In genomic region chr6:108566406-108566805, GRCh38 we compare ENCODE assay signal across 11 cellular contexts. TPM values are rescaled to one million over a fixed set of nuclear protein-coding genes. Genes with fewer than 3 reads are reported as not detected.
DNase-seq lines count a peak whose midpoint lies in the region; ATAC-seq and TF ChIP-seq lines count a peak whose summit lies in the region.
"Had no signal": no experiment of that assay in that cellular context is flagged by ENCODE, and none has a peak within 500 bp of the region (broad histone marks: within the 10 kb centered on the region; RNA-seq: fewer than 3 reads in every experiment).

No MANE protein-coding gene starts in this region.

- no peak for ATAC-seq in gastroesophageal sphincter
- no peak for ATAC-seq in HG02642 (IDR thresholded peaks at IDR 0.05; ENCODE audit: poor library complexity, unreplicated experiment)

- in situ Hi-C loops in G401 (cut with HindIII; ENCODE audit: low sequenced_read_pairs), result no loop called here

- TF ChIP-seq CTCF in Peyer's patch (IDR thresholded peaks at IDR 0.05) (no peak), gastroesophageal sphincter (IDR thresholded peaks at IDR 0.05) (no peak)

- H3K27me3 ChIP-seq in Peyer's patch, result no peaks in the 10 kb centered on the region
- H3K27me3 ChIP-seq in gastroesophageal sphincter, result no peaks in the 10 kb centered on the region
- no peaks in the 10 kb centered on the region for H3K27me3 ChIP-seq in skeletal muscle satellite cell (ENCODE audit: control insufficient read depth, insufficient read depth, low read length)

- peak overlapping the region; percentile 75 for H3K9ac ChIP-seq in skeletal muscle satellite cell (ENCODE audit: low read depth, low read length)

- peak; percentile 38 for DNase-seq in G401 (ENCODE audit: low spot score)
- DNase-seq in Peyer's patch, result no peak
- DNase-seq in stimulated activated CD4-positive, alpha-beta T cell treated with anti-CD3 and anti-CD28 coated beads, Interleukin-2, amount 100 ng/mL, for 48 hours, result no peak
- no peak for DNase-seq in stimulated activated CD4-positive, alpha-beta T cell treated with anti-CD3 and anti-CD28 coated beads, Interleukin-4, amount 100 ng/mL, for 1 hour
- no peak for DNase-seq in globus pallidus (ENCODE audit: low spot score)
- DNase-seq: amygdala; NCI-H1694 treated with DMSO at 0.1 percent for 48 hours; stimulated activated CD4-positive, alpha-beta T cell treated with anti-CD3 and anti-CD28 coated beads, Interleukin-1b, Interleukin-23, amount 100 ng/mL, for 48 hours had no signal

- TF ChIP-seq POLR2A in Peyer's patch (IDR thresholded peaks at IDR 0.05) (no peak), gastroesophageal sphincter (IDR thresholded peaks at IDR 0.05) (no peak)

- H3K4me3 ChIP-seq in Peyer's patch (no peak overlapping the region), gastroesophageal sphincter (peak overlapping the region in 1 of 2 donors; percentile 80), skeletal muscle satellite cell (ENCODE audit: low read length) (peak overlapping the region; percentile 18)

- TF ChIP-seq EP300 in gastroesophageal sphincter (IDR thresholded peaks at IDR 0.05), result no peak

- peaks cover 0 to 48% (median 0%) of the 10 kb centered on the region in 3 donors for H3K36me3 ChIP-seq in Peyer's patch
- H3K36me3 ChIP-seq in gastroesophageal sphincter, result peaks cover 0 to 53% of the 10 kb centered on the region in 2 donors
- H3K36me3 ChIP-seq in skeletal muscle satellite cell (ENCODE audit: insufficient read depth, low read length), result peaks cover 53% of the 10 kb centered on the region

- H3K4me1 ChIP-seq in Peyer's patch (peaks cover 0 to 48% (median 18%) of the 10 kb centered on the region in 4 donors), gastroesophageal sphincter (peaks cover 21 to 79% (median 23%) of the 10 kb centered on the region in 3 donors), skeletal muscle satellite cell (ENCODE audit: control insufficient read depth, insufficient read depth, low read length) (peaks cover 33% of the 10 kb centered on the region)

- H3K4me2 ChIP-seq in skeletal muscle satellite cell (ENCODE audit: low read length), result peak overlapping the region; percentile 89

- H3K9me3 ChIP-seq in Peyer's patch, result no peaks in the 10 kb centered on the region
- no peaks in the 10 kb centered on the region for H3K9me3 ChIP-seq in gastroesophageal sphincter
- no peaks in the 10 kb centered on the region for H3K9me3 ChIP-seq in skeletal muscle satellite cell (replicated peaks; ENCODE audit: low read length)

- H3K27ac ChIP-seq in Peyer's patch (peak overlapping the region; percentile 75 to 99 (median 87)), gastroesophageal sphincter (peak overlapping the region; percentile 78 to 100 (median 93))

RNA-seq across cellular contexts. Expression of gene FOXO3, which starts 5.7 kb away (rescaled TPM):
- total RNA-seq in G401 (2014; rRNA removed; shearing (Covaris generic)), result 13.7 and 15.7 TPM in 2 replicates
- total RNA-seq in Peyer's patch (10 to 100 TPM; 34.3 to 61.1 (median 49.7) TPM), gastroesophageal sphincter (100 to 1,000 TPM in 3 of 4 donors, 10 to 100 TPM in 1; 93.7 to 122 (median 114) TPM)
- total RNA-seq in skeletal muscle satellite cell (2012; rRNA removed), result 33.0 and 40.2 TPM in 2 replicates
